ENCODE assay signal across 13 cellular contexts in the genomic region with DNA sequence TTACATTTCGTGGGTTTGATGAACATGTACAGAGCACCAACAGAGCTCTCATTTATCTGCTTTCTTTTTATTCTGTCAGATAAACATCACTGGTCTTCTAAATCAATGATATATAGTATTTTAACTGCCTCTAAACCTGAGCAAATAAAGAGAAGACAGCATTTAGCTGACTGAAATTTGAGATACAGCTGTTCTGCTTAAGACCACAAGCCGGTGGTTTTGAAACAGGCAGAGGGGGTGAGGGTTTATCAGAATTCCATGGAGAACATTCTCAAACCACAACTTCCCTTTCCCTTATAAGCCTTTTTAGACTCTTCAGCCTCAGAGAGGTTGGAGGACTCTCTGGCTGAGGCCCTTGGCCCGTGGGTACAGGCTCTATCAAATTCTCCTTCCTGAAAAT.
DNase-seq lines count a peak whose midpoint lies in the region; ATAC-seq and TF ChIP-seq lines count a peak whose summit lies in the region.
"Had no signal": no experiment of that assay in that cellular context is flagged by ENCODE, and none has a peak within 500 bp of the region (broad histone marks: within the 10 kb centered on the region; RNA-seq: fewer than 3 reads in every experiment).

No MANE protein-coding gene starts in this region.

- DNase-seq in SKM-1 treated with dmso at 0.1 percent for 144 hours (lab: John Stamatoyannopoulos, UW; ENCODE audit: unreplicated experiment), result peak; percentile 42
- DNase-seq in SKM-1 (lab: John Stamatoyannopoulos, UW; ENCODE audit: unreplicated experiment), result no peak
- DNase-seq in SK-N-DZ (ENCODE audit: low spot score), result peak; percentile 4
- DNase-seq in fibroblast of the conjunctiva (ENCODE audit: low read depth), result peak; percentile 20
- no peak for DNase-seq in upper lobe of right lung
- DNase-seq in GM13976 (ENCODE audit: low spot score), result no peak
- DNase-seq in RWPE1 (ENCODE audit: low spot score), result no peak
- no peak for DNase-seq in activated CD4-positive, alpha-beta T cell treated with anti-CD3 and anti-CD28 coated beads for 36 hours
- DNase-seq: activated CD4-positive, alpha-beta T cell treated with anti-CD3 and anti-CD28 coated beads, Interleukin-2, amount 50 U/mL, for 4 hours; hippocampal formation; NCI-H2107 had no signal

- H3K4me1 ChIP-seq in upper lobe of right lung, result no peaks in the 10 kb centered on the region
- H3K4me1 ChIP-seq: A549 had no signal

- H3K4me3 ChIP-seq in upper lobe of right lung, result no peak overlapping the region
- H3K4me3 ChIP-seq: A549 had no signal

- H3K9me3 ChIP-seq in upper lobe of right lung, result no peaks in the 10 kb centered on the region

- H3K27ac ChIP-seq in upper lobe of right lung (no peak overlapping the region), RWPE1 (no peak overlapping the region)
- H3K27ac ChIP-seq: A549 had no signal

- no peak for TF ChIP-seq CTCF in upper lobe of right lung (IDR thresholded peaks at IDR 0.05)
- no peak for TF ChIP-seq CTCF in GM13976 (IDR thresholded peaks at IDR 0.05; ENCODE audit: borderline replicate concordance, control extremely low read depth, extremely low read depth, insufficient read depth, missing control alignments)
- TF ChIP-seq CTCF in RWPE1 (conservative IDR thresholded peaks at IDR 0.05; ENCODE audit: low read depth), result no peak

- H3K4me3 Mint-ChIP-seq in activated CD4-positive, alpha-beta T cell treated with anti-CD3 and anti-CD28 coated beads for 36 hours, result no peak overlapping the region
- H3K4me3 Mint-ChIP-seq: activated naive CD4-positive, alpha-beta T cell treated with anti-CD3 and anti-CD28 coated beads, Interleukin-2, amount 50 U/mL, for 24 hours had no signal

- no peak overlapping the region for H3K27ac Mint-ChIP-seq in activated CD4-positive, alpha-beta T cell treated with anti-CD3 and anti-CD28 coated beads for 36 hours
- H3K27ac Mint-ChIP-seq: activated naive CD4-positive, alpha-beta T cell treated with anti-CD3 and anti-CD28 coated beads, Interleukin-2, amount 50 U/mL, for 24 hours had no signal

- CTCF ChIA-PET in RWPE1 (lab: Yijun Ruan, JAX), result interaction anchor here (0.7 kb wide), 1 partner anchor 796 kb away, joined by 3 read pairs; no protein-coding TSS in a partner anchor
- CTCF ChIA-PET in activated CD4-positive, alpha-beta T cell treated with anti-CD3 and anti-CD28 coated beads for 36 hours (lab: Charles Lee), result no interaction called here

- H3K36me3 ChIP-seq in upper lobe of right lung, result no peaks in the 10 kb centered on the region

- H3K27me3 ChIP-seq in upper lobe of right lung, result no peaks in the 10 kb centered on the region

- intact Hi-C loops in upper lobe of right lung (cut with DNase I), result no loop called here
- intact Hi-C loops in activated CD4-positive, alpha-beta T cell treated with anti-CD3 and anti-CD28 coated beads for 36 hours (cut with DNase I, micrococcal nuclease), result no loop called here

- H3K27me3 Mint-ChIP-seq in activated CD4-positive, alpha-beta T cell treated with anti-CD3 and anti-CD28 coated beads for 36 hours, result no peaks in the 10 kb centered on the region
- H3K27me3 Mint-ChIP-seq: activated naive CD4-positive, alpha-beta T cell treated with anti-CD3 and anti-CD28 coated beads, Interleukin-2, amount 50 U/mL, for 24 hours had no signal

- H3K4me1 Mint-ChIP-seq in activated CD4-positive, alpha-beta T cell treated with anti-CD3 and anti-CD28 coated beads for 36 hours, result peaks cover 11% of the 10 kb centered on the region

- in situ Hi-C loops in GM13976 (cut with MboI; ENCODE audit: low sequenced_read_pairs, unreplicated experiment), result no loop called here

- peak; percentile 62 for ATAC-seq in upper lobe of right lung
- ATAC-seq in activated CD4-positive, alpha-beta T cell treated with anti-CD3 and anti-CD28 coated beads for 36 hours, result no peak
- ATAC-seq: A549 had no signal

- peaks cover 3% of the 10 kb centered on the region for H3K36me3 Mint-ChIP-seq in activated CD4-positive, alpha-beta T cell treated with anti-CD3 and anti-CD28 coated beads for 36 hours (ENCODE audit: low read depth)

- POLR2A ChIA-PET in RWPE1 (lab: Yijun Ruan, JAX; ENCODE audit: low non-redundant PET), result no interaction called here
- POLR2A ChIA-PET in activated CD4-positive, alpha-beta T cell treated with anti-CD3 and anti-CD28 coated beads for 36 hours (lab: Charles Lee), result interaction anchor here (0.6 kb wide), 1 partner anchor 69 kb away, joined by 4 read pairs; no protein-coding TSS in a partner anchor

- no peaks in the 10 kb centered on the region for H3K9me3 Mint-ChIP-seq in activated CD4-positive, alpha-beta T cell treated with anti-CD3 and anti-CD28 coated beads for 36 hours (ENCODE audit: low read depth)
- H3K9me3 Mint-ChIP-seq: activated naive CD4-positive, alpha-beta T cell treated with anti-CD3 and anti-CD28 coated beads, Interleukin-2, amount 50 U/mL, for 24 hours had no signal

Comparison
In these comparisons a context has a peak if more than half of its experiments do, and no peak if none do; other contexts are left out.
1. DNase-seq: peak in SKM-1 treated with dmso at 0.1 percent for 144 hours (single experiment), SK-N-DZ (single experiment) and fibroblast of the conjunctiva (single experiment); none in SKM-1 (single experiment), upper lobe of right lung (single experiment), GM13976 (single experiment), RWPE1 (single experiment) and activated CD4-positive, alpha-beta T cell treated with anti-CD3 and anti-CD28 coated beads for 36 hours (single experiment).